Comparison of ENCODE assay signal across 1 cellular context in genomic region chr2:10241641-10242430, GRCh38.
TF ChIP-seq lines count a peak whose summit lies in the region.

No MANE protein-coding gene starts in this region.

TF ChIP-seq in HepG2, 621 proteins besides CTCF, POLR2A, EP300 and RAD21:
- TF ChIP-seq DZIP1 (CRISPR knock-in tag; IDR thresholded peaks at IDR 0.05) (no peak), ZNF329 (CRISPR knock-in tag; IDR thresholded peaks at IDR 0.05; ENCODE audit: low read depth) (no peak), POGK (CRISPR knock-in tag; conservative IDR thresholded peaks at IDR 0.05) (no peak), SKIL (CRISPR knock-in tag; IDR thresholded peaks at IDR 0.05; ENCODE audit: borderline replicate concordance) (no peak), SRSF4 (IDR thresholded peaks at IDR 0.05; ENCODE audit: low read depth, low read length, poor library complexity, severe bottlenecking) (no peak), FOXM1 (CRISPR knock-in tag; IDR thresholded peaks at IDR 0.05) (no peak)
